Comparison of ENCODE assay signal across 8 cellular contexts in the genomic region with DNA sequence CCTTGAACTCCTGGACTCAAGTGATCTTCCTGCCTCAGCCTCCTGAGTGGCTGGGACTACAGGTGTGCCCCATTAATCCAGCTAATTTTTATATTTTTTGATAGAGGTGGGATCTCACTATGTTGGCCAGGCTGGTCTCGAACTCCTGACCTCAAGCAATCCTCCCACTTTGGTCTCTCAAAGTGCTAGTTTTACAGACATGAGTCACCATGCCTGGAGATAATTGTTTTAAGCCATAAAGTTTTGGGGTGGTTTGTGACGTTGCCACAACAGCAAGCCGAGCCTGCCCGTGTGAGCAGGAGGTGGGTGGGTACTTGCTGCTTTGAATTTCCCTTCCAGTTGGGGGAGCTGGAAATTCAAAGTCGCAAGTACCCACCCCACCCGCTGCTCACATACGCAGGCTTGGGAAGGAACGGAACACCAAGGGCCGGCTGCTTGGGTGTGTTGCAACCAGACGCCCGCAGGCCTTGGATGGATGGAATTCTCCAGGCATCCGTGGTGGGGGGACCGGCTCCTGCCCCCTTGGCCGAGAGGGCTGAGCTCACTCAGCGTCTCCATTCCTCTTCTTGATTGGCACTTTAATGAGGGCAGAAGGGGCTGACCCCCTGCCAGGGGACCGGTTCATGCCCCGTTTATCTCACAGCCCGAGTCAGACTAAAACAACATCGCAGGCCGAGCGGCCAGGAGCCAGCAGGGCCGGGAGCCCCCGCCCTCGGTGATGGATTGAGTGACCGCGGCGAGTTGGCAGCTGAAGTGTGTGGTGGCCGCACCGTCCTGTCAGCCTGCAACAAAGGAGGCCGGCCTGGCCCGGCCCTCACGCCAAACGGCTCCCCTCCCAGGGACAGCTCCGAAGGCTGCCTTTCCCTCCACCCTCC.
A peak's percentile ranks its signal among the peaks of the same experiment; 100 is the strongest.
DNase-seq lines count a peak whose midpoint lies in the region; TF ChIP-seq lines count a peak whose summit lies in the region.

No MANE protein-coding gene starts in this region.

- H3K27ac ChIP-seq in SJCRH30 (peak overlapping the region; percentile 24; the same call in 1 of the 2 replicates), cardiac muscle cell (no peak overlapping the region), neuronal stem cell (replicated peaks; ENCODE audit: low read length) (no peak overlapping the region)

- no CpG with 5 or more reads among the region's 34 CpGs for WGBS in neuronal stem cell (ENCODE audit: extremely low coverage in 2 of 2, insufficient read length in 2 of 2, insufficient replicate concordance in 1 of 2), 2 donors

- no peak overlapping the region for H4K91ac ChIP-seq in neuronal stem cell (ENCODE audit: low read depth, low read length, poor library complexity)

- no peak overlapping the region for H2BK15ac ChIP-seq in neuronal stem cell (ENCODE audit: low read length)

- H2BK12ac ChIP-seq in neuronal stem cell (ENCODE audit: low read length): no peak overlapping the region

- H3K36me3 ChIP-seq in SJCRH30 (no peaks in the 10 kb centered on the region), cardiac muscle cell (no peaks in the 10 kb centered on the region), neuronal stem cell (replicated peaks in 1 of 2; ENCODE audit: control insufficient read depth in 2 of 2, insufficient read depth in 2 of 2, low read length in 2 of 2) (no peaks in the 10 kb centered on the region)

- H3K9ac ChIP-seq in neuronal stem cell (ENCODE audit: low read depth, low read length, poor library complexity): no peak overlapping the region

- peak overlapping the region; percentile 51 for H3K4me2 ChIP-seq in neuronal stem cell (ENCODE audit: insufficient read depth, low read length, poor library complexity, severe bottlenecking)

- peak overlapping the region; percentile 88 for H3K18ac ChIP-seq in neuronal stem cell (ENCODE audit: low read length)

- H2BK5ac ChIP-seq in neuronal stem cell (ENCODE audit: low read length): no peak overlapping the region

- H3K79me1 ChIP-seq in neuronal stem cell (ENCODE audit: low read depth, low read length): no peaks in the 10 kb centered on the region

- no peak overlapping the region for H3K23ac ChIP-seq in neuronal stem cell (ENCODE audit: low read depth, low read length, poor library complexity)

- H4K8ac ChIP-seq in neuronal stem cell (ENCODE audit: low read depth, low read length): no peak overlapping the region

- H3K4ac ChIP-seq in neuronal stem cell (ENCODE audit: low read length): no peak overlapping the region

- DNase-seq in AG09319 (ENCODE audit: extremely low read depth, low read depth) (peak; percentile 95), SJCRH30 (peak; percentile 60), cardiac muscle cell (ENCODE audit: low read depth in 1 of 2, low spot score in 1 of 2) (peak; percentile 76 to 99), neuronal stem cell (ENCODE audit: low spot score) (peak; percentile 61), GDM1 (lab: John Stamatoyannopoulos, UW) (no peak), Ammon's horn (ENCODE audit: low spot score) (no peak), DMS79 (lab: John Stamatoyannopoulos, UW) (no peak), GM19240 (ENCODE audit: insufficient read length, low spot score) (no peak)

- peaks cover 8% of the 10 kb centered on the region for H3K9me3 ChIP-seq in SJCRH30 (replicated peaks)
- H3K9me3 ChIP-seq in cardiac muscle cell (ENCODE audit: low read depth): no peaks in the 10 kb centered on the region
- no peaks in the 10 kb centered on the region for H3K9me3 ChIP-seq in neuronal stem cell (replicated peaks in 1 of 2; ENCODE audit: control insufficient read depth in 2 of 2, insufficient read depth in 1 of 2, low read depth in 1 of 2, low read length in 2 of 2)

- H3K4me1 ChIP-seq in SJCRH30 (peaks cover 17% of the 10 kb centered on the region), cardiac muscle cell (ENCODE audit: low read depth) (peaks cover 14% of the 10 kb centered on the region), neuronal stem cell (ENCODE audit: control insufficient read depth in 2 of 2, insufficient read depth in 1 of 2, low read depth in 1 of 2, low read length in 2 of 2) (peaks cover 18 to 28% of the 10 kb centered on the region in 2 donors)

- H3K4me3 ChIP-seq in SJCRH30 (peak overlapping the region; percentile 17), cardiac muscle cell (no peak overlapping the region), neuronal stem cell (ENCODE audit: low read length in 2 of 2) (no peak overlapping the region)

- peak overlapping the region; percentile 36 for H2AK5ac ChIP-seq in neuronal stem cell (ENCODE audit: low read depth, low read length)

- peak overlapping the region; percentile 81 for H2AFZ ChIP-seq in neuronal stem cell (ENCODE audit: low read length)

- no peak; the same call in none of the 2 replicates for TF ChIP-seq CTCF in AG09319 (IDR thresholded peaks at IDR 0.05; ENCODE audit: low read depth, low read length)
- peak; percentile 17 for TF ChIP-seq CTCF in cardiac muscle cell (IDR thresholded peaks at IDR 0.05; ENCODE audit: low read depth, low read length)

- no peak overlapping the region for H2BK120ac ChIP-seq in neuronal stem cell (ENCODE audit: low read depth, low read length)

- H3K27me3 ChIP-seq in SJCRH30 (no peaks in the 10 kb centered on the region), cardiac muscle cell (no peaks in the 10 kb centered on the region), neuronal stem cell (ENCODE audit: control insufficient read depth in 3 of 3, insufficient read depth in 3 of 3, low read depth in 1 of 3, low read length in 3 of 3) (peaks cover 0 to 7% (median 0%) of the 10 kb centered on the region in 3 experiments)

- H3K14ac ChIP-seq in neuronal stem cell (ENCODE audit: low read length): no peak overlapping the region

Comparison
In these comparisons a context has a peak if more than half of its experiments do, and no peak if none do; other contexts are left out.
1. DNase-seq: peak in AG09319 (single experiment), SJCRH30 (2 of 2), cardiac muscle cell (2 of 2) and neuronal stem cell (single experiment); none in GDM1 (single experiment), Ammon's horn (single experiment), DMS79 (single experiment) and GM19240 (single experiment).